1 cellular context compared by ENCODE assay signal in genomic region chr1:77953907-77954306, GRCh38.
TF ChIP-seq lines count a peak whose summit lies in the region.

No MANE protein-coding gene starts in this region.

TF ChIP-seq in H1, 55 proteins besides CTCF, POLR2A, EP300 and RAD21:
- TF ChIP-seq POLR2AphosphoS5 (IDR thresholded peaks at IDR 0.05; ENCODE audit: low read depth, low read length) (peak; percentile 36; the same call in 1 of the 2 replicates), RFX5 (IDR thresholded peaks at IDR 0.05; ENCODE audit: borderline replicate concordance, low read depth, low read length) (no peak)
